8 cellular contexts compared by ENCODE assay signal in genomic region chr17:29178750-29179231, GRCh38. TPM values are rescaled to one million over a fixed set of nuclear protein-coding genes. Genes with fewer than 3 reads are reported as not detected.
DNase-seq lines count a peak whose midpoint lies in the region; ATAC-seq and TF ChIP-seq lines count a peak whose summit lies in the region.

No MANE protein-coding gene starts in this region.

- no peak for TF ChIP-seq CTCF in chondrocyte (IDR thresholded peaks at IDR 0.05)
- no peak for TF ChIP-seq CTCF in vagina (IDR thresholded peaks at IDR 0.05)

- no peaks in the 10 kb centered on the region for H3K27me3 ChIP-seq in vagina

- peak; percentile 76 for DNase-seq in cardiac septum (ENCODE audit: low spot score)
- no peak for DNase-seq in left ventricle myocardium superior
- no peak for DNase-seq in chondrocyte (ENCODE audit: low spot score)
- DNase-seq in midbrain (lab: John Stamatoyannopoulos, UW): peak; percentile 68
- DNase-seq in vagina (ENCODE audit: extremely low spot score in 2 of 2): no peak
- DNase-seq in NCI-H345 (lab: John Stamatoyannopoulos, UW): no peak

- H3K4me1 ChIP-seq in vagina: peaks cover 52% of the 10 kb centered on the region

- peak overlapping the region; percentile 93 for H3K27ac ChIP-seq in vagina

- peaks cover 5% of the 10 kb centered on the region for H3K9me3 Mint-ChIP-seq in chondrocyte (ENCODE audit: low read depth)

- H3K36me3 Mint-ChIP-seq in chondrocyte (ENCODE audit: low read depth): no peaks in the 10 kb centered on the region

- H3K4me1 Mint-ChIP-seq in chondrocyte (ENCODE audit: low read depth): peaks cover 40% of the 10 kb centered on the region

- no peak for ATAC-seq in left ventricle myocardium superior
- ATAC-seq in GM21619 (IDR thresholded peaks at IDR 0.05; ENCODE audit: unreplicated experiment): no peak
- ATAC-seq in HG02678 (IDR thresholded peaks at IDR 0.05; ENCODE audit: unreplicated experiment): no peak

- no peak for TF ChIP-seq POLR2A in vagina (IDR thresholded peaks at IDR 0.05)

- H3K4me3 ChIP-seq in vagina: peak overlapping the region; percentile 73 to 75

- no peaks in the 10 kb centered on the region for H3K9me3 ChIP-seq in vagina

- H3K36me3 ChIP-seq in vagina: no peaks in the 10 kb centered on the region

- H3K4me3 Mint-ChIP-seq in chondrocyte (ENCODE audit: unreplicated experiment): peak overlapping the region; percentile 68

- peak overlapping the region; percentile 51 for H3K27ac Mint-ChIP-seq in chondrocyte (ENCODE audit: unreplicated experiment)

- intact Hi-C loops in cardiac septum (cut with DNase I) (loop anchor here (2.0 kb wide), 1 partner anchor 114 kb away; no protein-coding TSS in a partner anchor), left ventricle myocardium superior (cut with micrococcal nuclease) (no loop called here), vagina (cut with DNase I) (loop anchor here (5.0 kb wide), 1 partner anchor 36 kb away; no protein-coding TSS in a partner anchor)

- H3K27me3 Mint-ChIP-seq in chondrocyte (ENCODE audit: low read depth): no peaks in the 10 kb centered on the region

RNA-seq across cellular contexts. Expression of gene MYO18A, which starts 1.4 kb away (rescaled TPM):
- total RNA-seq in cardiac septum: 317 TPM
- total RNA-seq in left ventricle myocardium superior: 346 TPM
- 24.4 to 30.0 TPM (median 26.1 TPM) in 3 replicates for total RNA-seq in chondrocyte
- 70.7 TPM for total RNA-seq in vagina

Comparison
In these comparisons a context has a peak if more than half of its experiments do, and no peak if none do; other contexts are left out.
1. DNase-seq: peak in cardiac septum (single experiment) and midbrain (single experiment); none in left ventricle myocardium superior (single experiment), chondrocyte (single experiment), vagina (0 of 2) and NCI-H345 (single experiment).